ENCODE assay signal across 1 cellular context in the genomic region with DNA sequence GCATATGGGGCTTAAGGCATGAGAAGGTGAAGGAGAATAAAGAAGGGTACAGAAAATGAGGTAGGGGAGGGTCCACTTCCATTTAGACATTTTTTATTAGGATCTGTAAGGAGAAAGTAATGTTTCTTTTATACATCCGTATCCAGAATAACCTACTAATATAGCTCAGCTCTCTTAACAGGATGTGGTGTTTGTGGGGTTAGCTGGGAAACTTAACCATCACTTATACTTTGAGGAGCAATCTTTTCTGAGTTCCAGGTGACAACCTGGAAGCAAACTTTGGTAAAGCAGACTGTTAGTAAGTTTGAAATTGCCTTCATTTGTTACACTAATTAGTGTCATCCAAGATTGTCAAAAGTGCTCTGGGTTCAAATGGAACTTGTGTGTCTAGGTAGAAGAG.
TF ChIP-seq lines count a peak whose summit lies in the region.

No MANE protein-coding gene starts in this region.

TF ChIP-seq in SK-N-SH, 30 proteins besides CTCF, POLR2A, EP300 and RAD21:
- TF ChIP-seq FOXM1 (IDR thresholded peaks at IDR 0.05; ENCODE audit: low read depth) (no peak), ELF1 (IDR thresholded peaks at IDR 0.05) (no peak), YY1 (IDR thresholded peaks at IDR 0.05; ENCODE audit: low read depth) (no peak), POLR2AphosphoS5 (IDR thresholded peaks at IDR 0.05; ENCODE audit: low read depth, low read length) (no peak)
